Comparison of ENCODE assay signal across 1 cellular context in the genomic region with DNA sequence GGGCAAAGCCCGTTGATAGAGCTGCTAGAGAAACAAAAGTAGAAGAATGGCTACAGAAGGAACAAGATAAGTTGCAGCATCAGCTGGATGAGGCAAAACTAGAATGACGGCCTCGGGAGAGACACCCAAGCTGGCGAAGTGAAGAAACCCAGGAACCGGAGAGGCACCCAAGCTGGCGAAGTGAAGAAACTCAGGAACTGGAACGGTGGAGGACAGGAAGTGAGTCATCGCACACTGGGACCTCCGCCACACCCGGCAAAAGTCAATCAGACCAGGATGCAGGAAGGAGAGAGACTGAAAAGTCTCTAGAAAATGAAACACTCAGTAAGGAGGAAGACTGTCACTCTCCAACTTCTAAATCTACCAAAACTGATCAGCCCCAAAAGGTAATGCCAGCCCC.
TF ChIP-seq lines count a peak whose summit lies in the region.

No MANE protein-coding gene starts in this region.

TF ChIP-seq in SK-N-SH treated with all-trans-retinoic acid at 6 μM for 48 hours, 23 proteins besides CTCF, POLR2A, EP300 and RAD21 (continued from another document):
- TF ChIP-seq, protein P1, sequence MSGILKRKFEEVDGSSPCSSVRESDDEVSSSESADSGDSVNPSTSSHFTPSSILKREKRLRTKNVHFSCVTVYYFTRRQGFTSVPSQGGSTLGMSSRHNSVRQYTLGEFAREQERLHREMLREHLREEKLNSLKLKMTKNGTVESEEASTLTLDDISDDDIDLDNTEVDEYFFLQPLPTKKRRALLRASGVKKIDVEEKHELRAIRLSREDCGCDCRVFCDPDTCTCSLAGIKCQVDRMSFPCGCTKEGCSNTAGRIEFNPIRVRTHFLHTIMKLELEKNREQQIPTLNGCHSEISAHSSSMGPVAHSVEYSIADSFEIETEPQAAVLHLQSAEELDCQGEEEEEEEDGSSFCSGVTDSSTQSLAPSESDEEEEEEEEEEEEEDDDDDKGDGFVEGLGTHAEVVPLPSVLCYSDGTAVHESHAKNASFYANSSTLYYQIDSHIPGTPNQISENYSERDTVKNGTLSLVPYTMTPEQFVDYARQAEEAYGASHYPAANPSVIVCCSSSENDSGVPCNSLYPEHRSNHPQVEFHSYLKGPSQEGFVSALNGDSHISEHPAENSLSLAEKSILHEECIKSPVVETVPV (CRISPR knock-in tag; IDR thresholded peaks at IDR 0.05) = no peak
- TF ChIP-seq CSDC2 (CRISPR knock-in tag; IDR thresholded peaks at IDR 0.05) = no peak
- TF ChIP-seq ZC3H10 (CRISPR knock-in tag; IDR thresholded peaks at IDR 0.05) = no peak
- TF ChIP-seq OSR1 (CRISPR knock-in tag; IDR thresholded peaks at IDR 0.05) = no peak
